Comparison of ENCODE assay signal across 8 cellular contexts in genomic region chr21:33069994-33070811, GRCh38. TPM values are rescaled to one million over a fixed set of nuclear protein-coding genes. Genes with fewer than 3 reads are reported as not detected.
DNase-seq lines count a peak whose midpoint lies in the region; ATAC-seq and TF ChIP-seq lines count a peak whose summit lies in the region.

Gene OLIG1, plus strand, starts transcription at chr21:33070141. Its CDS starts 106 bp downstream, at chr21:33070247.

- H3K27ac ChIP-seq in ascending aorta = no peak within 1 kb of the TSS

- DNase-seq in AML-193 (lab: John Stamatoyannopoulos, UW) (peak; percentile 76 to 79), NOMO-1 treated with DMSO at 0.1 percent for 48 hours (lab: John Stamatoyannopoulos, UW; ENCODE audit: unreplicated experiment) (peak; percentile 82), ascending aorta (ENCODE audit: low spot score in 2 of 2) (no peak), 8988T (no peak)

- peak within 1 kb of the TSS; percentile 52 to 58 for H3K4me3 ChIP-seq in ascending aorta
- H3K4me3 ChIP-seq in iPS-15b (ENCODE audit: low read depth, low read length) = peak within 1 kb of the TSS; percentile 45
- H3K4me3 ChIP-seq in skeletal muscle satellite cell (ENCODE audit: low read length) = no peak within 1 kb of the TSS

- H3K9me3 ChIP-seq in ascending aorta (no peaks in the 10 kb centered on the region), iPS-15b (ENCODE audit: control insufficient read depth, insufficient read depth, low read length) (no peaks in the 10 kb centered on the region), skeletal muscle satellite cell (replicated peaks; ENCODE audit: low read length) (no peaks in the 10 kb centered on the region)

- H3K27me3 ChIP-seq in ascending aorta = peaks cover 10% of the 10 kb centered on the region
- peaks cover 97% of the 10 kb centered on the region for H3K27me3 ChIP-seq in iPS-15b (ENCODE audit: control insufficient read depth, insufficient read depth, low read length)
- peaks cover 92% of the 10 kb centered on the region for H3K27me3 ChIP-seq in skeletal muscle satellite cell (ENCODE audit: control insufficient read depth, insufficient read depth, low read length)

- TF ChIP-seq CTCF in ascending aorta (IDR thresholded peaks at IDR 0.05) = no peak

- ATAC-seq in GM21825 (IDR thresholded peaks at IDR 0.05; ENCODE audit: unreplicated experiment) = peak; percentile 54
- ATAC-seq in HG03135 (IDR thresholded peaks at IDR 0.05; ENCODE audit: unreplicated experiment) = no peak

- peak within 1 kb of the TSS; percentile 54 for H3K4me2 ChIP-seq in skeletal muscle satellite cell (ENCODE audit: low read length)

- H3K36me3 ChIP-seq in ascending aorta (no peaks in the 10 kb centered on the region), iPS-15b (ENCODE audit: control insufficient read depth, insufficient read depth, low read length) (no peaks in the 10 kb centered on the region), skeletal muscle satellite cell (ENCODE audit: insufficient read depth, low read length) (no peaks in the 10 kb centered on the region)

- H3K4me1 ChIP-seq in ascending aorta (peaks cover 0 to 8% of the 10 kb centered on the region in 2 donors), iPS-15b (ENCODE audit: control insufficient read depth, insufficient read depth, low read length) (peaks cover 13% of the 10 kb centered on the region), skeletal muscle satellite cell (ENCODE audit: control insufficient read depth, insufficient read depth, low read length) (no peaks in the 10 kb centered on the region)

- H3K9ac ChIP-seq in iPS-15b (ENCODE audit: low read depth, low read length) (no peak within 1 kb of the TSS), skeletal muscle satellite cell (ENCODE audit: low read depth, low read length) (no peak within 1 kb of the TSS)

- intact Hi-C loops in ascending aorta (cut with DNase I) = no loop called here

RNA-seq across cellular contexts. Expression of gene OLIG1, which starts in this region (rescaled TPM):
- total RNA-seq in ascending aorta = not detected
- total RNA-seq in skeletal muscle satellite cell (2012; rRNA removed) = not detected in 2 replicates

Comparison
In these comparisons a context has a peak if more than half of its experiments do, and no peak if none do; other contexts are left out.
1. DNase-seq: peak in AML-193 (2 of 2) and NOMO-1 treated with DMSO at 0.1 percent for 48 hours (single experiment); none in ascending aorta (0 of 2) and 8988T (single experiment).